Comparison of ENCODE assay signal across 8 cellular contexts in genomic region chr20:2873747-2874041, GRCh38. TPM values are rescaled to one million over a fixed set of nuclear protein-coding genes. Genes with fewer than 3 reads are reported as not detected.
DNase-seq lines count a peak whose midpoint lies in the region; ATAC-seq and TF ChIP-seq lines count a peak whose summit lies in the region.

No MANE protein-coding gene starts in this region.

- peak overlapping the region; percentile 96 for H3K4me2 ChIP-seq in neural cell (ENCODE audit: low read length)

- no peaks in the 10 kb centered on the region for H3K9me2 ChIP-seq in neural cell (ENCODE audit: insufficient read depth, low read length)

- H3K4me3 Mint-ChIP-seq in activated CD8-positive, alpha-beta T cell treated with anti-CD3 and anti-CD28 coated beads, Interleukin-2, amount 10 ng/mL, durations not matched to agents 7 days and 5 days = peak overlapping the region; percentile 92

- H3K4me1 ChIP-seq in esophagus (ENCODE audit: control insufficient read depth in 2 of 2, insufficient read depth in 2 of 2, low read length in 1 of 2) = peaks cover 6 to 14% of the 10 kb centered on the region in 2 donors

- POLR2A ChIA-PET in AG04450 (lab: Yijun Ruan, JAX) = interaction anchor here (0.7 kb wide), 1 partner anchor 138 kb away, joined by 5 read pairs; no protein-coding TSS in a partner anchor
- POLR2A ChIA-PET in activated CD8-positive, alpha-beta T cell treated with anti-CD3 and anti-CD28 coated beads, Interleukin-2, amount 10 ng/mL, durations not matched to agents 7 days and 5 days (lab: Charles Lee) = interaction anchor here (1.0 to 1.9 kb wide), 4 partner anchors 33 to 535 kb away, joined by 3 to 8 read pairs (median 4); partner anchors contain the start of genes NOP56, PCED1A and VPS16

- CTCF ChIA-PET in AG04450 (lab: Charles Lee) = no interaction called here
- CTCF ChIA-PET in activated CD8-positive, alpha-beta T cell treated with anti-CD3 and anti-CD28 coated beads, Interleukin-2, amount 10 ng/mL, durations not matched to agents 7 days and 5 days (lab: Charles Lee) = interaction anchor here (1.0 to 1.9 kb wide), 2 partner anchors 8 to 110 kb away, joined by 3 to 5 read pairs; no protein-coding TSS in a partner anchor

- TF ChIP-seq CTCF in AG04450 (IDR thresholded peaks at IDR 0.05; ENCODE audit: low read depth, low read length) = no peak
- no peak for TF ChIP-seq CTCF in neural cell (IDR thresholded peaks at IDR 0.05; ENCODE audit: poor library complexity, severe bottlenecking)

- peak; percentile 45 for ATAC-seq in GM19438 (IDR thresholded peaks at IDR 0.05; ENCODE audit: low read depth, unreplicated experiment)
- peak; percentile 58 for ATAC-seq in activated CD8-positive, alpha-beta T cell treated with anti-CD3 and anti-CD28 coated beads, Interleukin-2, amount 10 ng/mL, durations not matched to agents 7 days and 5 days

- WGBS in esophagus, 2 donors = 0 to 1% methylated on average over 27 to 29 of the region's 29 CpGs

- no peaks in the 10 kb centered on the region for H3K27me3 Mint-ChIP-seq in activated CD8-positive, alpha-beta T cell treated with anti-CD3 and anti-CD28 coated beads, Interleukin-2, amount 10 ng/mL, durations not matched to agents 7 days and 5 days (ENCODE audit: low read depth)

- H3K27me3 ChIP-seq in AG04450 (ENCODE audit: control insufficient read depth, insufficient read depth, low read length) (no peaks in the 10 kb centered on the region), esophagus (ENCODE audit: control insufficient read depth in 1 of 2, insufficient read depth in 2 of 2, low read length in 2 of 2) (no peaks in the 10 kb centered on the region), neural cell (ENCODE audit: insufficient read depth, low read depth, low read length) (no peaks in the 10 kb centered on the region)

- no peak for TF ChIP-seq RAD21 in neural cell (conservative IDR thresholded peaks at IDR 0.05)

- DNase-seq in AG04450 (ENCODE audit: low read depth, low spot score) (no peak), mucosa of gallbladder (ENCODE audit: low spot score) (no peak)
- DNase-seq in Jurkat, Clone E6-1 (ENCODE audit: low read depth, low spot score) = peak; percentile 48
- peak; percentile 74 for DNase-seq in activated CD8-positive, alpha-beta T cell treated with anti-CD3 and anti-CD28 coated beads, Interleukin-2, amount 10 ng/mL, durations not matched to agents 7 days and 5 days

- peak overlapping the region; percentile 85 for H3K4me3 ChIP-seq in AG04450 (ENCODE audit: low read depth, low read length)
- H3K4me3 ChIP-seq in Jurkat, Clone E6-1 (ENCODE audit: low read length) = peak overlapping the region; percentile 71
- peak overlapping the region; percentile 82 to 92 for H3K4me3 ChIP-seq in esophagus (ENCODE audit: low read depth in 1 of 2, low read length in 2 of 2)
- peak overlapping the region; percentile 95 for H3K4me3 ChIP-seq in neural cell (ENCODE audit: low read length)

- no peaks in the 10 kb centered on the region for H3F3A ChIP-seq in neural cell (ENCODE audit: insufficient read depth, low read length, poor library complexity, severe bottlenecking)

- TF ChIP-seq EP300 in neural cell (conservative IDR thresholded peaks at IDR 0.05; ENCODE audit: poor library complexity, severe bottlenecking) = no peak

- H2AFZ ChIP-seq in neural cell (ENCODE audit: low read depth, low read length) = no peak overlapping the region

- peaks cover 45% of the 10 kb centered on the region for H3K79me2 ChIP-seq in neural cell (replicated peaks; ENCODE audit: insufficient read depth, low read length)

- H3K9me3 Mint-ChIP-seq in activated CD8-positive, alpha-beta T cell treated with anti-CD3 and anti-CD28 coated beads, Interleukin-2, amount 10 ng/mL, durations not matched to agents 7 days and 5 days (ENCODE audit: insufficient read depth) = no peaks in the 10 kb centered on the region

- H3K27ac ChIP-seq in AG04450 (ENCODE audit: low read depth, low read length) (no peak overlapping the region), esophagus (ENCODE audit: low read depth in 2 of 2, low read length in 1 of 2) (peak overlapping the region; percentile 84 to 87), neural cell (ENCODE audit: low read length) (peak overlapping the region; percentile 39), temporal lobe (ENCODE audit: low read depth, low read length) (peak overlapping the region; percentile 36)

- H3K36me3 ChIP-seq in esophagus (ENCODE audit: control insufficient read depth in 2 of 2, insufficient read depth in 2 of 2, low read length in 1 of 2) (no peaks in the 10 kb centered on the region), neural cell (ENCODE audit: insufficient read depth, low read length) (no peaks in the 10 kb centered on the region)

- H3K4me1 Mint-ChIP-seq in activated CD8-positive, alpha-beta T cell treated with anti-CD3 and anti-CD28 coated beads, Interleukin-2, amount 10 ng/mL, durations not matched to agents 7 days and 5 days (ENCODE audit: low read depth) = peaks cover 55% of the 10 kb centered on the region

- H3K36me3 Mint-ChIP-seq in activated CD8-positive, alpha-beta T cell treated with anti-CD3 and anti-CD28 coated beads, Interleukin-2, amount 10 ng/mL, durations not matched to agents 7 days and 5 days (ENCODE audit: low read depth) = peaks cover 28% of the 10 kb centered on the region

- no peaks in the 10 kb centered on the region; the same call in 1 of the 2 replicates for H3K9me3 ChIP-seq in AG04450 (ENCODE audit: control insufficient read depth, insufficient read depth, low read length)
- H3K9me3 ChIP-seq in esophagus (ENCODE audit: control insufficient read depth in 2 of 2, insufficient read depth in 1 of 2, low read depth in 1 of 2, low read length in 1 of 2) = no peaks in the 10 kb centered on the region
- H3K9me3 ChIP-seq in neural cell (ENCODE audit: low read length) = no peaks in the 10 kb centered on the region

- H3K9ac ChIP-seq in neural cell (ENCODE audit: low read length) = peak overlapping the region; percentile 82

- no peaks in the 10 kb centered on the region for H4K20me1 ChIP-seq in neural cell (ENCODE audit: insufficient read depth)

- H3K27ac Mint-ChIP-seq in activated CD8-positive, alpha-beta T cell treated with anti-CD3 and anti-CD28 coated beads, Interleukin-2, amount 10 ng/mL, durations not matched to agents 7 days and 5 days = peak overlapping the region; percentile 85

RNA-seq across cellular contexts. Expression of gene PTPRA, which starts 0.4 kb away (rescaled TPM):
- polyA plus RNA-seq in AG04450 (2011; rRNA removed) (68.0 and 87.4 TPM in 2 replicates), esophagus (10 to 100 TPM; 11.5 to 21.7 TPM), neural cell (68.2 and 69.1 TPM in 2 replicates)
- 49.0 and 56.3 TPM in 2 replicates for polyA minus RNA-seq in AG04450 (2011; rRNA and poly(A)+ RNA removed)
- 51.9 TPM for polyA plus RNA-seq in Jurkat, Clone E6-1 (2012; ENCODE audit: insufficient read depth, insufficient read length)
- 10 to 100 TPM; 58.5 to 60.9 TPM for total RNA-seq in activated CD8-positive, alpha-beta T cell treated with anti-CD3 and anti-CD28 coated beads, Interleukin-2, amount 10 ng/mL, durations not matched to agents 7 days and 5 days
- 173 and 174 TPM in 2 replicates for polyA minus RNA-seq in neural cell
- total RNA-seq in temporal lobe (90.0 TPM), mucosa of gallbladder (57.5 TPM)

RNA-seq across cellular contexts. Expression of gene VPS16, which starts 33.1 kb away (rescaled TPM):
- polyA plus RNA-seq in AG04450 (2011; rRNA removed) = 33.5 and 36.7 TPM in 2 replicates
- 38.9 and 47.8 TPM in 2 replicates for polyA minus RNA-seq in AG04450 (2011; rRNA and poly(A)+ RNA removed)
- 65.6 TPM for polyA plus RNA-seq in Jurkat, Clone E6-1 (2012; ENCODE audit: insufficient read depth, insufficient read length)
- 10 to 100 TPM; 47.0 to 55.2 TPM for total RNA-seq in activated CD8-positive, alpha-beta T cell treated with anti-CD3 and anti-CD28 coated beads, Interleukin-2, amount 10 ng/mL, durations not matched to agents 7 days and 5 days
- polyA plus RNA-seq in esophagus = 10 to 100 TPM; 28.6 to 35.8 TPM
- polyA plus RNA-seq in neural cell = 117 and 150 TPM in 2 replicates
- polyA minus RNA-seq in neural cell = 70.5 and 72.6 TPM in 2 replicates
- 48.9 TPM for total RNA-seq in temporal lobe
- total RNA-seq in mucosa of gallbladder = 43.2 TPM

RNA-seq across cellular contexts. Expression of gene PCED1A, which starts 33.2 kb away (rescaled TPM):
- polyA plus RNA-seq in AG04450 (2011; rRNA removed) (17.5 and 19.7 TPM in 2 replicates), esophagus (10 to 100 TPM; 18.0 to 49.3 TPM), neural cell (132 and 156 TPM in 2 replicates)
- 10.2 and 13.7 TPM in 2 replicates for polyA minus RNA-seq in AG04450 (2011; rRNA and poly(A)+ RNA removed)
- polyA plus RNA-seq in Jurkat, Clone E6-1 (2012; ENCODE audit: insufficient read depth, insufficient read length) = 45.4 TPM
- total RNA-seq in activated CD8-positive, alpha-beta T cell treated with anti-CD3 and anti-CD28 coated beads, Interleukin-2, amount 10 ng/mL, durations not matched to agents 7 days and 5 days = 10 to 100 TPM; 17.3 to 17.9 TPM
- 28.1 and 33.1 TPM in 2 replicates for polyA minus RNA-seq in neural cell
- total RNA-seq in temporal lobe (17.2 TPM), mucosa of gallbladder (48.8 TPM)

RNA-seq across cellular contexts. Expression of gene TMEM239, which starts 57.5 kb away (rescaled TPM):
- polyA plus RNA-seq in AG04450 (2011; rRNA removed) (not detected in 2 replicates), esophagus (not detected), neural cell (not detected in 2 replicates)
- polyA minus RNA-seq in AG04450 (2011; rRNA and poly(A)+ RNA removed) = 0.14 TPM in 1 of 2 replicates, not detected in the other
- not detected for polyA plus RNA-seq in Jurkat, Clone E6-1 (2012; ENCODE audit: insufficient read depth, insufficient read length)
- total RNA-seq in activated CD8-positive, alpha-beta T cell treated with anti-CD3 and anti-CD28 coated beads, Interleukin-2, amount 10 ng/mL, durations not matched to agents 7 days and 5 days = not detected
- polyA minus RNA-seq in neural cell = not detected in 2 replicates
- total RNA-seq in temporal lobe (not detected), mucosa of gallbladder (not detected)

RNA-seq across cellular contexts. Expression of gene C20orf141, which starts 58.9 kb away (rescaled TPM):
- polyA plus RNA-seq in AG04450 (2011; rRNA removed) (not detected in 2 replicates), esophagus (not detected), neural cell (not detected in 2 replicates)
- polyA minus RNA-seq in AG04450 (2011; rRNA and poly(A)+ RNA removed) = 0.46 TPM in 1 of 2 replicates, not detected in the other
- polyA plus RNA-seq in Jurkat, Clone E6-1 (2012; ENCODE audit: insufficient read depth, insufficient read length) = not detected
- not detected for total RNA-seq in activated CD8-positive, alpha-beta T cell treated with anti-CD3 and anti-CD28 coated beads, Interleukin-2, amount 10 ng/mL, durations not matched to agents 7 days and 5 days
- polyA minus RNA-seq in neural cell = not detected in 2 replicates
- total RNA-seq in temporal lobe (not detected), mucosa of gallbladder (not detected)

Comparison
In these comparisons a context has a peak if more than half of its experiments do, and no peak if none do; other contexts are left out.
1. DNase-seq: peak in Jurkat, Clone E6-1 (single experiment) and activated CD8-positive, alpha-beta T cell treated with anti-CD3 and anti-CD28 coated beads, Interleukin-2, amount 10 ng/mL, durations not matched to agents 7 days and 5 days (single experiment); none in AG04450 (single experiment) and mucosa of gallbladder (single experiment).
2. Peak in every context shown above with its lines, with median percentiles within 50 percentile points of each other: H3K4me3 ChIP-seq.